Comparison of ENCODE assay signal across 18 cellular contexts in genomic region chr2:69975853-69976462, GRCh38. TPM values are rescaled to one million over a fixed set of nuclear protein-coding genes. Genes with fewer than 3 reads are reported as not detected.
DNase-seq lines count a peak whose midpoint lies in the region; ATAC-seq and TF ChIP-seq lines count a peak whose summit lies in the region.
"Had no signal": no experiment of that assay in that cellular context is flagged by ENCODE, and none has a peak within 500 bp of the region (broad histone marks: within the 10 kb centered on the region; RNA-seq: fewer than 3 reads in every experiment).

No MANE protein-coding gene starts in this region.

- H3K4me1 ChIP-seq in mammary epithelial cell (ENCODE audit: insufficient read depth, low read length), result no peaks in the 10 kb centered on the region
- H3K4me1 ChIP-seq in naive thymus-derived CD4-positive, alpha-beta T cell (ENCODE audit: control insufficient read depth in 2 of 2, insufficient read depth in 2 of 2, low read length in 2 of 2), result no peaks in the 10 kb centered on the region
- H3K4me1 ChIP-seq: esophagus muscularis mucosa had no signal

- no peak overlapping the region for H3K4me2 ChIP-seq in mammary epithelial cell (ENCODE audit: insufficient read depth, low read depth, low read length)

- H3K4me3 Mint-ChIP-seq in stimulated activated naive CD8-positive, alpha-beta T cell treated with anti-CD3 and anti-CD28 coated beads, Interleukin-15, amount 100 ng/mL, for 72 hours, result no peak overlapping the region
- H3K4me3 Mint-ChIP-seq in naive thymus-derived CD4-positive, alpha-beta T cell, result peak overlapping the region in 2 of 10 donors; percentile 25 to 60
- no peak overlapping the region for H3K4me3 Mint-ChIP-seq in activated CD4-positive, alpha-beta memory T cell treated with anti-CD3 and anti-CD28 coated beads for 36 hours
- H3K4me3 Mint-ChIP-seq: type B pancreatic cell had no signal

- no peak overlapping the region for H3K27ac ChIP-seq in mammary epithelial cell (ENCODE audit: insufficient read depth, low read depth, low read length)
- H3K27ac ChIP-seq in naive thymus-derived CD4-positive, alpha-beta T cell (ENCODE audit: low read depth, low read length), result no peak overlapping the region
- H3K27ac ChIP-seq: esophagus muscularis mucosa had no signal

- H3K79me2 ChIP-seq in mammary epithelial cell (ENCODE audit: insufficient read depth, low read length), result no peaks in the 10 kb centered on the region

- H3K36me3 ChIP-seq in mammary epithelial cell (ENCODE audit: insufficient read depth, low read length), result no peaks in the 10 kb centered on the region
- H3K36me3 ChIP-seq in naive thymus-derived CD4-positive, alpha-beta T cell (ENCODE audit: control insufficient read depth in 2 of 3, insufficient read depth in 3 of 3, low read length in 3 of 3), result no peaks in the 10 kb centered on the region
- H3K36me3 ChIP-seq: esophagus muscularis mucosa, heart right ventricle had no signal

- H4K20me1 ChIP-seq in mammary epithelial cell (ENCODE audit: insufficient read depth, low read length), result no peaks in the 10 kb centered on the region

- CTCF ChIA-PET in mammary epithelial cell (lab: Charles Lee; ENCODE audit: low non-redundant PET), result no interaction called here
- CTCF ChIA-PET in naive thymus-derived CD4-positive, alpha-beta T cell (lab: Charles Lee), result no interaction called here
- CTCF ChIA-PET in activated CD4-positive, alpha-beta memory T cell treated with anti-CD3 and anti-CD28 coated beads for 36 hours (lab: Charles Lee), result no interaction called here

- ATAC-seq in stimulated activated naive CD8-positive, alpha-beta T cell treated with anti-CD3 and anti-CD28 coated beads, Interleukin-15, amount 100 ng/mL, for 72 hours, result no peak
- ATAC-seq in stimulated activated naive CD8-positive, alpha-beta T cell treated with anti-CD3 and anti-CD28 coated beads, Interleukin-15, Interleukin-2, amounts not matched to agents 100 U/mL and 50 U/mL, for 24 hours, result no peak
- ATAC-seq in naive thymus-derived CD4-positive, alpha-beta T cell, result peak; percentile 64
- ATAC-seq in HG02588 (IDR thresholded peaks at IDR 0.05; ENCODE audit: unreplicated experiment) (no peak), HG03442 (IDR thresholded peaks at IDR 0.05; ENCODE audit: unreplicated experiment) (no peak)

- no peaks in the 10 kb centered on the region for H3K9me3 ChIP-seq in mammary epithelial cell (replicated peaks; ENCODE audit: insufficient read depth, low read length)
- H3K9me3 ChIP-seq in naive thymus-derived CD4-positive, alpha-beta T cell (ENCODE audit: control insufficient read depth in 2 of 3, low read length in 3 of 3), result no peaks in the 10 kb centered on the region
- H3K9me3 ChIP-seq: esophagus muscularis mucosa, heart right ventricle had no signal

- dilution Hi-C loops in mammary epithelial cell (cut with HindIII; ENCODE audit: low sequenced_read_pairs), result loop anchor here (5.0 kb wide), 3 partner anchors 41 to 86 kb away; partner anchors contain the start of gene MXD1

- TF ChIP-seq CTCF in mammary epithelial cell (conservative IDR thresholded peaks at IDR 0.05 in 1 of 2, IDR thresholded peaks at IDR 0.05 in 1 of 2; ENCODE audit: extremely low read depth in 1 of 2, insufficient read depth in 1 of 2, low read depth in 1 of 2, low read length in 2 of 2), result no peak

- H3K9me3 Mint-ChIP-seq in stimulated activated naive CD8-positive, alpha-beta T cell treated with anti-CD3 and anti-CD28 coated beads, Interleukin-15, amount 100 ng/mL, for 72 hours, result no peaks in the 10 kb centered on the region
- H3K9me3 Mint-ChIP-seq in naive thymus-derived CD4-positive, alpha-beta T cell, result peaks cover 0 to 3% (median 0%) of the 10 kb centered on the region in 11 donors
- H3K9me3 Mint-ChIP-seq in activated CD4-positive, alpha-beta memory T cell treated with anti-CD3 and anti-CD28 coated beads for 36 hours, result no peaks in the 10 kb centered on the region
- H3K9me3 Mint-ChIP-seq: naive B cell, type B pancreatic cell had no signal

- DNase-seq in stimulated activated naive CD8-positive, alpha-beta T cell treated with anti-CD3 and anti-CD28 coated beads, Interleukin-15, amount 100 ng/mL, for 72 hours, result no peak
- DNase-seq in stimulated activated naive CD8-positive, alpha-beta T cell treated with anti-CD3 and anti-CD28 coated beads, Interleukin-15, Interleukin-2, amounts not matched to agents 100 U/mL and 50 U/mL, for 24 hours, result no peak
- DNase-seq in mammary epithelial cell (no peak), HPDE6-E6E7 (ENCODE audit: extremely low spot score) (no peak)
- DNase-seq in naive thymus-derived CD4-positive, alpha-beta T cell, result no peak
- no peak for DNase-seq in activated CD4-positive, alpha-beta memory T cell treated with anti-CD3 and anti-CD28 coated beads for 36 hours
- DNase-seq: activated effector memory CD4-positive, alpha-beta T cell treated with Interleukin-2 at 50 U/mL for 16 hours; heart right ventricle; kidney glomerular epithelial cell; naive B cell; NCI-H2107; NCI-H82; retina; stimulated activated CD4-positive, alpha-beta T cell treated with anti-CD3 and anti-CD28 coated beads, Interleukin-4, amount 100 ng/mL, for 1 hour had no signal

- H3K27me3 ChIP-seq in mammary epithelial cell (ENCODE audit: insufficient read depth, low read length), result no peaks in the 10 kb centered on the region
- no peaks in the 10 kb centered on the region for H3K27me3 ChIP-seq in naive thymus-derived CD4-positive, alpha-beta T cell (ENCODE audit: control insufficient read depth in 2 of 2, insufficient read depth in 2 of 2, low read length in 2 of 2)
- H3K27me3 ChIP-seq: esophagus muscularis mucosa, heart right ventricle had no signal

- POLR2A ChIA-PET in naive thymus-derived CD4-positive, alpha-beta T cell (lab: Charles Lee), result no interaction called here
- POLR2A ChIA-PET in activated CD4-positive, alpha-beta memory T cell treated with anti-CD3 and anti-CD28 coated beads for 36 hours (lab: Charles Lee), result no interaction called here

- H3K36me3 Mint-ChIP-seq in naive thymus-derived CD4-positive, alpha-beta T cell, result no peaks in the 10 kb centered on the region
- no peaks in the 10 kb centered on the region for H3K36me3 Mint-ChIP-seq in activated CD4-positive, alpha-beta memory T cell treated with anti-CD3 and anti-CD28 coated beads for 36 hours
- H3K36me3 Mint-ChIP-seq: naive B cell, type B pancreatic cell had no signal

- H3K27ac Mint-ChIP-seq in stimulated activated naive CD8-positive, alpha-beta T cell treated with anti-CD3 and anti-CD28 coated beads, Interleukin-15, amount 100 ng/mL, for 72 hours, result peak overlapping the region; percentile 5 to 90
- H3K27ac Mint-ChIP-seq in naive thymus-derived CD4-positive, alpha-beta T cell, result peak overlapping the region in 2 of 9 donors; percentile 38 to 65
- H3K27ac Mint-ChIP-seq in activated CD4-positive, alpha-beta memory T cell treated with anti-CD3 and anti-CD28 coated beads for 36 hours, result no peak overlapping the region
- H3K27ac Mint-ChIP-seq: type B pancreatic cell had no signal

- H3K4me3 ChIP-seq in mammary epithelial cell (replicated peaks in 1 of 3; ENCODE audit: insufficient read depth in 1 of 3, low read depth in 2 of 3, low read length in 3 of 3), result no peak overlapping the region
- H3K4me3 ChIP-seq in naive thymus-derived CD4-positive, alpha-beta T cell (ENCODE audit: low read length), result no peak overlapping the region
- H3K4me3 ChIP-seq: esophagus muscularis mucosa, heart right ventricle had no signal

- peaks cover 18% of the 10 kb centered on the region for H3K4me1 Mint-ChIP-seq in stimulated activated naive CD8-positive, alpha-beta T cell treated with anti-CD3 and anti-CD28 coated beads, Interleukin-15, amount 100 ng/mL, for 72 hours
- peaks cover 0 to 22% (median 16%) of the 10 kb centered on the region in 7 donors for H3K4me1 Mint-ChIP-seq in naive thymus-derived CD4-positive, alpha-beta T cell
- H3K4me1 Mint-ChIP-seq in activated CD4-positive, alpha-beta memory T cell treated with anti-CD3 and anti-CD28 coated beads for 36 hours (ENCODE audit: low read depth), result peaks cover 11% of the 10 kb centered on the region

- peak overlapping the region; percentile 5 for H2AFZ ChIP-seq in mammary epithelial cell (ENCODE audit: low read depth, low read length)

- intact Hi-C loops in mammary epithelial cell (cut with micrococcal nuclease), result no loop called here
- intact Hi-C loops in naive thymus-derived CD4-positive, alpha-beta T cell (cut with micrococcal nuclease), result no loop called here
- intact Hi-C loops in activated CD4-positive, alpha-beta memory T cell treated with anti-CD3 and anti-CD28 coated beads for 36 hours (cut with micrococcal nuclease), result no loop called here

- H3K27me3 Mint-ChIP-seq in stimulated activated naive CD8-positive, alpha-beta T cell treated with anti-CD3 and anti-CD28 coated beads, Interleukin-15, amount 100 ng/mL, for 72 hours, result no peaks in the 10 kb centered on the region
- peaks cover 0 to 2% (median 0%) of the 10 kb centered on the region in 5 donors for H3K27me3 Mint-ChIP-seq in naive thymus-derived CD4-positive, alpha-beta T cell
- H3K27me3 Mint-ChIP-seq in activated CD4-positive, alpha-beta memory T cell treated with anti-CD3 and anti-CD28 coated beads for 36 hours, result no peaks in the 10 kb centered on the region
- H3K27me3 Mint-ChIP-seq: type B pancreatic cell had no signal

- no peak overlapping the region for H3K9ac ChIP-seq in mammary epithelial cell (ENCODE audit: insufficient read depth, low read length)

- 68% methylated on average over 9 of the region's 13 CpGs for WGBS in mammary epithelial cell (ENCODE audit: low coverage, missing lambda C conversion rate)

- in situ Hi-C loops in mammary epithelial cell (cut with MboI; ENCODE audit: low sequenced_read_pairs in 2 of 2), result no loop called here

- BruUV-seq in mammary epithelial cell (replicated peaks; lab: Mats Ljungman, UMichigan), result no TSS peak

RNA-seq across cellular contexts. Expression of gene ASPRV1, which starts 14.5 kb away (rescaled TPM):
- total RNA-seq in mammary epithelial cell, result under 1 TPM in 1 of 2 donors, not detected in 1; 0.17 TPM
- 0.05 TPM for polyA plus RNA-seq in mammary epithelial cell
- not detected for polyA minus RNA-seq in mammary epithelial cell
- 1 to 10 TPM; 1.7 to 2.9 (median 2.3) TPM for total RNA-seq in naive thymus-derived CD4-positive, alpha-beta T cell
- polyA plus RNA-seq in naive thymus-derived CD4-positive, alpha-beta T cell, result 1 to 10 TPM in 1 of 2 donors, under 1 TPM in 1; 0.91 to 1.2 TPM
- under 1 TPM; 0.63 to 0.71 TPM for total RNA-seq in activated CD4-positive, alpha-beta memory T cell treated with anti-CD3 and anti-CD28 coated beads for 36 hours
